ENCODE assay signal across 8 cellular contexts in genomic region chrX:101931494-101932248, GRCh38. TPM values are rescaled to one million over a fixed set of nuclear protein-coding genes. Genes with fewer than 3 reads are reported as not detected.
DNase-seq lines count a peak whose midpoint lies in the region; ATAC-seq and TF ChIP-seq lines count a peak whose summit lies in the region.

Gene ZMAT1, minus strand, starts transcription at chrX:101932027. Its CDS starts 19 bp downstream, at chrX:101932008.

- no peaks in the 10 kb centered on the region for H3K9me3 ChIP-seq in neural cell (ENCODE audit: low read length)

- no peaks in the 10 kb centered on the region for H4K20me1 ChIP-seq in neural cell (ENCODE audit: insufficient read depth)

- peak within 1 kb of the TSS; percentile 68 for H3K4me2 ChIP-seq in neural cell (ENCODE audit: low read length)

- H3K27me3 ChIP-seq in neural cell (ENCODE audit: insufficient read depth, low read depth, low read length) = no peaks in the 10 kb centered on the region

- peak; percentile 41 for TF ChIP-seq EP300 in neural cell (conservative IDR thresholded peaks at IDR 0.05; ENCODE audit: poor library complexity, severe bottlenecking)

- peaks cover 10% of the 10 kb centered on the region for H3K9me3 Mint-ChIP-seq in activated T-helper 2 cell treated with anti-CD3 and anti-CD28 coated beads, Interferon-gamma antibody, Interleukin-2, Interleukin-4, amounts not matched to agents 10 μg/mL and 5 μg/mL and 100 μg/mL, durations not matched to agents 14 hours and 24 hours and 36 hours
- H3K9me3 Mint-ChIP-seq in stimulated activated naive CD8-positive, alpha-beta T cell treated with anti-CD3 and anti-CD28 coated beads, Interleukin-15, amount 100 ng/mL, for 72 hours = peaks cover 0 to 7% of the 10 kb centered on the region in 2 donors

- peaks cover 9% of the 10 kb centered on the region for H3K4me1 Mint-ChIP-seq in activated T-helper 2 cell treated with anti-CD3 and anti-CD28 coated beads, Interferon-gamma antibody, Interleukin-2, Interleukin-4, amounts not matched to agents 10 μg/mL and 5 μg/mL and 100 μg/mL, durations not matched to agents 14 hours and 24 hours and 36 hours (ENCODE audit: low read depth)
- H3K4me1 Mint-ChIP-seq in stimulated activated naive CD8-positive, alpha-beta T cell treated with anti-CD3 and anti-CD28 coated beads, Interleukin-15, amount 100 ng/mL, for 72 hours = peaks cover 12% of the 10 kb centered on the region

- H2AFZ ChIP-seq in neural cell (ENCODE audit: low read depth, low read length) = peak within 1 kb of the TSS; percentile 21

- intact Hi-C loops in activated T-helper 2 cell treated with anti-CD3 and anti-CD28 coated beads, Interferon-gamma antibody, Interleukin-2, Interleukin-4, amounts not matched to agents 10 μg/mL and 5 μg/mL and 100 μg/mL, durations not matched to agents 14 hours and 24 hours and 36 hours (cut with micrococcal nuclease) = loop anchor here (5.0 kb wide), 2 partner anchors 134 to 514 kb away; no protein-coding TSS in a partner anchor

- peaks cover 3% of the 10 kb centered on the region for H3K36me3 Mint-ChIP-seq in activated T-helper 2 cell treated with anti-CD3 and anti-CD28 coated beads, Interferon-gamma antibody, Interleukin-2, Interleukin-4, amounts not matched to agents 10 μg/mL and 5 μg/mL and 100 μg/mL, durations not matched to agents 14 hours and 24 hours and 36 hours (ENCODE audit: low read depth)

- TF ChIP-seq CTCF in fibroblast of villous mesenchyme (IDR thresholded peaks at IDR 0.05; ENCODE audit: insufficient read depth, low read depth, low read length) (no peak), neural cell (IDR thresholded peaks at IDR 0.05; ENCODE audit: poor library complexity, severe bottlenecking) (no peak)

- H3K4me3 Mint-ChIP-seq in activated T-helper 2 cell treated with anti-CD3 and anti-CD28 coated beads, Interferon-gamma antibody, Interleukin-2, Interleukin-4, amounts not matched to agents 10 μg/mL and 5 μg/mL and 100 μg/mL, durations not matched to agents 14 hours and 24 hours and 36 hours (ENCODE audit: low read depth) = peak within 1 kb of the TSS; percentile 84
- H3K4me3 Mint-ChIP-seq in stimulated activated naive CD8-positive, alpha-beta T cell treated with anti-CD3 and anti-CD28 coated beads, Interleukin-15, amount 100 ng/mL, for 72 hours = peak within 1 kb of the TSS; percentile 81 to 94

- no peaks in the 10 kb centered on the region for H3K79me2 ChIP-seq in neural cell (replicated peaks; ENCODE audit: insufficient read depth, low read length)

- H3K9ac ChIP-seq in neural cell (ENCODE audit: low read length) = peak within 1 kb of the TSS; percentile 75

- no peaks in the 10 kb centered on the region for H3F3A ChIP-seq in neural cell (ENCODE audit: insufficient read depth, low read length, poor library complexity, severe bottlenecking)

- peak; percentile 92 for ATAC-seq in GM21723 (IDR thresholded peaks at IDR 0.05; ENCODE audit: unreplicated experiment)
- peak; percentile 92 for ATAC-seq in stimulated activated naive CD8-positive, alpha-beta T cell treated with anti-CD3 and anti-CD28 coated beads, Interleukin-15, amount 100 ng/mL, for 72 hours

- H3K9me2 ChIP-seq in neural cell (ENCODE audit: insufficient read depth, low read length) = no peaks in the 10 kb centered on the region

- peak within 1 kb of the TSS; percentile 82 for H3K27ac ChIP-seq in neural cell (ENCODE audit: low read length)

- no peak for TF ChIP-seq RAD21 in neural cell (conservative IDR thresholded peaks at IDR 0.05)

- no peaks in the 10 kb centered on the region for H3K27me3 Mint-ChIP-seq in activated T-helper 2 cell treated with anti-CD3 and anti-CD28 coated beads, Interferon-gamma antibody, Interleukin-2, Interleukin-4, amounts not matched to agents 10 μg/mL and 5 μg/mL and 100 μg/mL, durations not matched to agents 14 hours and 24 hours and 36 hours (ENCODE audit: low read depth)
- no peaks in the 10 kb centered on the region for H3K27me3 Mint-ChIP-seq in stimulated activated naive CD8-positive, alpha-beta T cell treated with anti-CD3 and anti-CD28 coated beads, Interleukin-15, amount 100 ng/mL, for 72 hours

- DNase-seq in DMS79 treated with DMSO at 0.1 percent for 48 hours (lab: John Stamatoyannopoulos, UW) (peak; percentile 52), KG1 (lab: John Stamatoyannopoulos, UW) (peak; percentile 21), RPMI7951 (ENCODE audit: low read depth) (peak; percentile 72), fibroblast of villous mesenchyme (ENCODE audit: low read depth) (peak; percentile 60)
- peak; percentile 82 for DNase-seq in activated T-helper 2 cell treated with anti-CD3 and anti-CD28 coated beads, Interferon-gamma antibody, Interleukin-2, Interleukin-4, amounts not matched to agents 10 μg/mL and 5 μg/mL and 100 μg/mL, durations not matched to agents 14 hours and 24 hours and 36 hours (ENCODE audit: low spot score)
- peak; percentile 77 to 90 for DNase-seq in stimulated activated naive CD8-positive, alpha-beta T cell treated with anti-CD3 and anti-CD28 coated beads, Interleukin-15, amount 100 ng/mL, for 72 hours

- H3K27ac Mint-ChIP-seq in activated T-helper 2 cell treated with anti-CD3 and anti-CD28 coated beads, Interferon-gamma antibody, Interleukin-2, Interleukin-4, amounts not matched to agents 10 μg/mL and 5 μg/mL and 100 μg/mL, durations not matched to agents 14 hours and 24 hours and 36 hours = peak within 1 kb of the TSS; percentile 89
- peak within 1 kb of the TSS; percentile 81 to 97 for H3K27ac Mint-ChIP-seq in stimulated activated naive CD8-positive, alpha-beta T cell treated with anti-CD3 and anti-CD28 coated beads, Interleukin-15, amount 100 ng/mL, for 72 hours

- no peaks in the 10 kb centered on the region for H3K36me3 ChIP-seq in neural cell (ENCODE audit: insufficient read depth, low read length)

- H3K4me3 ChIP-seq in fibroblast of villous mesenchyme (ENCODE audit: low read depth, low read length) (peak within 1 kb of the TSS; percentile 51), neural cell (ENCODE audit: low read length) (peak within 1 kb of the TSS; percentile 69)

TF ChIP-seq in neural cell, 6 proteins besides CTCF, POLR2A, EP300 and RAD21:
- TF ChIP-seq EZH2 (IDR thresholded peaks at IDR 0.05; ENCODE audit: borderline replicate concordance, insufficient read depth, low read length, poor library complexity, severe bottlenecking) (no peak), POLR2AphosphoS5 (IDR thresholded peaks at IDR 0.05) (peak; percentile 93), TAF1 (IDR thresholded peaks at IDR 0.05; ENCODE audit: low read depth) (peak; percentile 71)
TF ChIP-seq in neural cell: peak in this region for 2.

RNA-seq across cellular contexts. Expression of gene ZMAT1, which starts in this region (rescaled TPM):
- total RNA-seq in RPMI7951 (2014; rRNA removed; shearing (Covaris generic)) = not detected in 2 replicates
- total RNA-seq in activated T-helper 2 cell treated with anti-CD3 and anti-CD28 coated beads, Interferon-gamma antibody, Interleukin-2, Interleukin-4, amounts not matched to agents 10 μg/mL and 5 μg/mL and 100 μg/mL, durations not matched to agents 14 hours and 24 hours and 36 hours = 1.7 and 2.5 TPM in 2 replicates
- 0.43 and 0.64 TPM in 2 replicates for total RNA-seq in fibroblast of villous mesenchyme
- 33.9 and 39.1 TPM in 2 replicates for polyA plus RNA-seq in neural cell
- polyA minus RNA-seq in neural cell = 15.6 and 19.9 TPM in 2 replicates

Comparison
In these comparisons a context has a peak if more than half of its experiments do, and no peak if none do; other contexts are left out.
1. Peak in every context shown above with its lines: DNase-seq, ATAC-seq, H3K4me3 ChIP-seq and H3K27ac ChIP-seq.
2. Peak in DNase-seq in RPMI7951; RNA of the gene not detected or under 1 TPM.
3. Peak in DNase-seq and H3K4me3 ChIP-seq in fibroblast of villous mesenchyme; RNA of the gene not detected or under 1 TPM.
4. DNase-seq: peak in every context shown above with its lines; median percentile 84 in stimulated activated naive CD8-positive, alpha-beta T cell treated with anti-CD3 and anti-CD28 coated beads, Interleukin-15, amount 100 ng/mL, for 72 hours; 82 in activated T-helper 2 cell treated with anti-CD3 and anti-CD28 coated beads, Interferon-gamma antibody, Interleukin-2, Interleukin-4, amounts not matched to agents 10 μg/mL and 5 μg/mL and 100 μg/mL, durations not matched to agents 14 hours and 24 hours and 36 hours; 72 in RPMI7951; 60 in fibroblast of villous mesenchyme; 52 in DMS79 treated with DMSO at 0.1 percent for 48 hours; 21 in KG1.